ENCODE assay signal across 1 cellular context in the genomic region with DNA sequence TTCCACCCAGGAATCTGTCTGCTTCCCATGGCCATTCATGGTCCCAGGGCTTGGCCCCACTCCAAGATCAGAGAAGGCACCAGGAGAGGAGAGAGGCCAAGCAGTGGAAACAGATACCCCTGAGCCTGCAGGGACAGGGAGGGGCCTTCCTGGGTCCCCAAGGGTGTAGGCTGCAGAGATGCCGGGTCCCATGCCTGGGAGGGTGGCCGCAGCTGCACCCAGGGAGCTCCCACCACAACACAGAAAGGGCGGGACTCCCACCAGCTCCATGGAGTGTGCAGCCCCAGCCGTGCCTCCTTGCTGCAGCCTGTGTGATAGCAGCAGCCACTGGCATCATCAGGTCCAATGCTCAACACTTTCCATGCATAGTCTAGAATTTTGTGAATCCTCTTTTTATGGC.
TF ChIP-seq lines count a peak whose summit lies in the region.

No MANE protein-coding gene starts in this region.

TF ChIP-seq in HEK293, 187 proteins besides CTCF, POLR2A, EP300 and RAD21 (continued from another document):
- TF ChIP-seq, protein P1, sequence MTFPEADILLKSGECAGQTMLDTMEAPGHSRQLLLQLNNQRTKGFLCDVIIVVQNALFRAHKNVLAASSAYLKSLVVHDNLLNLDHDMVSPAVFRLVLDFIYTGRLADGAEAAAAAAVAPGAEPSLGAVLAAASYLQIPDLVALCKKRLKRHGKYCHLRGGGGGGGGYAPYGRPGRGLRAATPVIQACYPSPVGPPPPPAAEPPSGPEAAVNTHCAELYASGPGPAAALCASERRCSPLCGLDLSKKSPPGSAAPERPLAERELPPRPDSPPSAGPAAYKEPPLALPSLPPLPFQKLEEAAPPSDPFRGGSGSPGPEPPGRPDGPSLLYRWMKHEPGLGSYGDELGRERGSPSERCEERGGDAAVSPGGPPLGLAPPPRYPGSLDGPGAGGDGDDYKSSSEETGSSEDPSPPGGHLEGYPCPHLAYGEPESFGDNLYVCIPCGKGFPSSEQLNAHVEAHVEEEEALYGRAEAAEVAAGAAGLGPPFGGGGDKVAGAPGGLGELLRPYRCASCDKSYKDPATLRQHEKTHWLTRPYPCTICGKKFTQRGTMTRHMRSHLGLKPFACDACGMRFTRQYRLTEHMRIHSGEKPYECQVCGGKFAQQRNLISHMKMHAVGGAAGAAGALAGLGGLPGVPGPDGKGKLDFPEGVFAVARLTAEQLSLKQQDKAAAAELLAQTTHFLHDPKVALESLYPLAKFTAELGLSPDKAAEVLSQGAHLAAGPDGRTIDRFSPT (tag by site-specific recombination; IDR thresholded peaks at IDR 0.05): no peak
- TF ChIP-seq ZNF792 (tag by site-specific recombination; IDR thresholded peaks at IDR 0.05) (no peak), YY2 (tag by site-specific recombination; IDR thresholded peaks at IDR 0.05) (no peak), IKZF3 (tag by site-specific recombination; IDR thresholded peaks at IDR 0.05) (no peak), ZNF248 (tag by site-specific recombination; IDR thresholded peaks at IDR 0.05) (no peak), GLIS1 (tag by site-specific recombination; IDR thresholded peaks at IDR 0.05) (peak; percentile 42), ZBTB20 (tag by site-specific recombination; IDR thresholded peaks at IDR 0.05) (0 out of 2 replicates have a peak, but pooled peaks have one; percentile 37), HOXC10 (CRISPR knock-in tag; IDR thresholded peaks at IDR 0.05) (no peak), RBAK (tag by site-specific recombination; IDR thresholded peaks at IDR 0.05) (no peak)
